ENCODE assay signal across 12 cellular contexts in genomic region chr14:55721353-55721752, GRCh38.
DNase-seq lines count a peak whose midpoint lies in the region; ATAC-seq and TF ChIP-seq lines count a peak whose summit lies in the region.
"Had no signal": no experiment of that assay in that cellular context is flagged by ENCODE, and none has a peak within 500 bp of the region (broad histone marks: within the 10 kb centered on the region; RNA-seq: fewer than 3 reads in every experiment).

No MANE protein-coding gene starts in this region.

- H3K27ac ChIP-seq in trophoblast cell (ENCODE audit: low read depth, low read length) = no peak overlapping the region
- H3K27ac ChIP-seq: KMS-11 had no signal

- H2AK5ac ChIP-seq in trophoblast cell (ENCODE audit: low read length) = no peak overlapping the region

- no peak overlapping the region for H3K4me2 ChIP-seq in trophoblast cell (ENCODE audit: low read length)
- H3K4me2 ChIP-seq: KMS-11, smooth muscle cell had no signal

- ATAC-seq in GM19023 (IDR thresholded peaks at IDR 0.05; ENCODE audit: unreplicated experiment) = no peak
- no peak for ATAC-seq in HG03139 (IDR thresholded peaks at IDR 0.05; ENCODE audit: unreplicated experiment)
- ATAC-seq: activated CD8-positive, alpha-beta memory T cell treated with anti-CD3 and anti-CD28 coated beads, Interleukin-2, amount 10 ng/mL, durations not matched to agents 7 days and 5 days had no signal

- H2BK5ac ChIP-seq in trophoblast cell (ENCODE audit: low read depth, low read length, poor library complexity) = no peak overlapping the region

- no peaks in the 10 kb centered on the region for H3K36me3 ChIP-seq in trophoblast cell (ENCODE audit: control insufficient read depth in 1 of 2, insufficient read depth in 2 of 2, low read length in 2 of 2)

- H3K4me1 ChIP-seq in trophoblast cell (ENCODE audit: control insufficient read depth in 1 of 2, insufficient read depth in 2 of 2, low read length in 2 of 2) = no peaks in the 10 kb centered on the region

- H2BK120ac ChIP-seq in trophoblast cell (ENCODE audit: insufficient read depth, low read length, poor library complexity) = no peak overlapping the region

- no peak overlapping the region for H4K91ac ChIP-seq in trophoblast cell (ENCODE audit: low read depth, low read length)

- no peak for TF ChIP-seq CTCF in NB4 (IDR thresholded peaks at IDR 0.05; ENCODE audit: low read depth, low read length)

- H3K4me3 ChIP-seq in NB4 (ENCODE audit: low read depth, low read length) (no peak overlapping the region), trophoblast cell (ENCODE audit: low read depth, low read length) (no peak overlapping the region)
- H3K4me3 ChIP-seq: smooth muscle cell had no signal

- no peak overlapping the region for H3K9ac ChIP-seq in trophoblast cell (ENCODE audit: low read length)
- H3K9ac ChIP-seq: KMS-11 had no signal

- H3K79me1 ChIP-seq in trophoblast cell (ENCODE audit: low read length) = no peaks in the 10 kb centered on the region

- H3K23ac ChIP-seq in trophoblast cell (ENCODE audit: low read length) = no peak overlapping the region

- H3K9me3 ChIP-seq in trophoblast cell (ENCODE audit: insufficient read depth, low read depth, low read length) = no peaks in the 10 kb centered on the region

- no peaks in the 10 kb centered on the region for H3K27me3 ChIP-seq in trophoblast cell (ENCODE audit: insufficient read depth, low read length)

- H2AFZ ChIP-seq in trophoblast cell (ENCODE audit: insufficient read depth, low read length, poor library complexity) = no peak overlapping the region

- peak; percentile 92 for DNase-seq in EL
- peak; percentile 59 for DNase-seq in NB4 (ENCODE audit: low read depth)
- DNase-seq in dedifferentiated amniotic fluid mesenchymal stem cell (ENCODE audit: extremely low spot score) = peak; percentile 36
- DNase-seq in trophoblast cell = peak; percentile 53 to 89
- DNase-seq in activated T-cell treated with anti-CD3 and anti-CD28 coated beads, Interleukin-2, amount 50 U/mL, for 1 hour = no peak
- DNase-seq: activated CD8-positive, alpha-beta memory T cell treated with anti-CD3 and anti-CD28 coated beads, Interleukin-2, amount 10 ng/mL, durations not matched to agents 7 days and 5 days; cortex of kidney; kidney had no signal

- TF ChIP-seq POLR2A in NB4 (IDR thresholded peaks at IDR 0.05; ENCODE audit: extremely low read depth, insufficient read length) = no peak

- H3K79me2 ChIP-seq in trophoblast cell (ENCODE audit: control insufficient read depth, insufficient read depth, low read length, poor library complexity) = no peaks in the 10 kb centered on the region

- no peak overlapping the region for H4K8ac ChIP-seq in trophoblast cell (ENCODE audit: low read depth, low read length)

- H2BK12ac ChIP-seq in trophoblast cell (ENCODE audit: low read length) = no peak overlapping the region

- WGBS in trophoblast cell (ENCODE audit: extremely low coverage, insufficient coverage, insufficient read length) = no CpG with 5 or more reads among the region's 1 CpG

- H3K4ac ChIP-seq in trophoblast cell (ENCODE audit: low read depth, low read length) = no peak overlapping the region

- no peak overlapping the region for H3K18ac ChIP-seq in trophoblast cell (ENCODE audit: low read length)

- no peak overlapping the region for H3K14ac ChIP-seq in trophoblast cell (ENCODE audit: low read length)

- no peak overlapping the region for H4K12ac ChIP-seq in trophoblast cell (ENCODE audit: low read depth, low read length)
